18 cellular contexts compared by ENCODE assay signal in the genomic region with DNA sequence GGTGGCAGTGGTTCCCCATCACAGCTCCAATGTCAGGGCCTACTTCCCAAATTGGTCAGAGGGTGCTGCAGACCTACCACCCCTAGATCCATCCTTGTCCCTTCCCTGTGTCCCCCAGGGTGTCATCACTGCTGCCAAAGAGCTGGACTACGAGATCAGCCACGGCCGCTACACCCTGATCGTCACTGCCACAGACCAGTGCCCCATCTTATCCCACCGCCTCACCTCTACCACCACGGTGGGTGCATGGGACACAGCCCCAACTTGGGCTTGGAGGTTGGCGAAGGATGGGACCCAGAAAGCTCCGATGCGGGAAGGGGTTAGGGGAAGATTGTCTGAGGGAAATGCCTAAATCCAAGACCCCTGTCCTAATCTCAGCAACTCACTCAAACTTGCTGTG. TPM values are rescaled to one million over a fixed set of nuclear protein-coding genes. Genes with fewer than 3 reads are reported as not detected.
DNase-seq lines count a peak whose midpoint lies in the region; ATAC-seq, FAIRE-seq and TF ChIP-seq lines count a peak whose summit lies in the region.
"Had no signal": no experiment of that assay in that cellular context is flagged by ENCODE, and none has a peak within 500 bp of the region (broad histone marks: within the 10 kb centered on the region; RNA-seq: fewer than 3 reads in every experiment).

No MANE protein-coding gene starts in this region.

- no peak for DNase-seq in activated CD8-positive, alpha-beta T cell treated with anti-CD3 and anti-CD28 coated beads, Interleukin-2, amount 10 ng/mL, durations not matched to agents 7 days and 5 days
- no peak for DNase-seq in activated CD8-positive, alpha-beta T cell treated with anti-CD3 and anti-CD28 coated beads for 36 hours
- DNase-seq in kidney: peak; percentile 22
- peak; percentile 45 for DNase-seq in sciatic nerve (ENCODE audit: low spot score)
- DNase-seq in activated CD4-positive, alpha-beta T cell treated with anti-CD3 and anti-CD28 coated beads, Interleukin-2, amount 50 U/mL, for 4 hours: no peak
- DNase-seq: AML-193; Calu3; CD8-positive, alpha-beta T cell; DMS79 treated with DMSO at 0.1 percent for 48 hours; GF-D8; GM23248 had no signal

- no peak overlapping the region for H3K4me3 ChIP-seq in BLaER1 treated with 17β-estradiol and CSF1 and Interleukin-3, amounts not matched to agents 10 nM and 100 nM
- H3K4me3 ChIP-seq in kidney (ENCODE audit: low read length in 2 of 2): no peak overlapping the region
- H3K4me3 ChIP-seq: A549, GM23248, HAP-1 had no signal

- H3K9ac ChIP-seq in BLaER1 treated with 17β-estradiol and CSF1 and Interleukin-3, amounts not matched to agents 10 nM and 100 nM: no peak overlapping the region
- no peak overlapping the region for H3K9ac ChIP-seq in kidney (ENCODE audit: low read length in 2 of 2)
- H3K9ac ChIP-seq: GM23248 had no signal

- H3K4me3 Mint-ChIP-seq in activated CD8-positive, alpha-beta T cell treated with anti-CD3 and anti-CD28 coated beads, Interleukin-2, amount 10 ng/mL, durations not matched to agents 7 days and 5 days: no peak overlapping the region
- no peak overlapping the region for H3K4me3 Mint-ChIP-seq in activated CD8-positive, alpha-beta T cell treated with anti-CD3 and anti-CD28 coated beads for 36 hours
- H3K4me3 Mint-ChIP-seq: CD8-positive, alpha-beta T cell had no signal

- H3K27ac ChIP-seq in BLaER1 treated with 17β-estradiol and CSF1 and Interleukin-3, amounts not matched to agents 10 nM and 100 nM: peak overlapping the region in 7 of 11 experiments; percentile 92 to 98 (median 96); a peak in 11 of 22 replicates
- no peak overlapping the region for H3K27ac ChIP-seq in kidney (ENCODE audit: low read depth in 2 of 2, low read length in 2 of 2)
- H3K27ac ChIP-seq: 22Rv1, A549, GM23248 had no signal

- 0 out of 22 replicates have a peak, but pooled peaks cover 0 to 4% (median 0%) of the 10 kb centered on the region in 11 experiments for H3K36me3 ChIP-seq in BLaER1 treated with 17β-estradiol and CSF1 and Interleukin-3, amounts not matched to agents 10 nM and 100 nM
- H3K36me3 ChIP-seq in kidney (ENCODE audit: control insufficient read depth in 1 of 2, insufficient read depth in 2 of 2, low read length in 2 of 2): no peaks in the 10 kb centered on the region
- H3K36me3 ChIP-seq: HAP-1 had no signal

- H4K20me1 ChIP-seq in BLaER1 treated with 17β-estradiol and CSF1 and Interleukin-3, amounts not matched to agents 10 nM and 100 nM: 0 out of 22 replicates have a peak, but pooled peaks cover 0 to under 1% (median 0%) of the 10 kb centered on the region in 11 experiments

- CTCF ChIA-PET in activated CD8-positive, alpha-beta T cell treated with anti-CD3 and anti-CD28 coated beads, Interleukin-2, amount 10 ng/mL, durations not matched to agents 7 days and 5 days (lab: Charles Lee): interaction anchor here (1.1 to 14.5 kb wide), 6 partner anchors 22 to 80 kb away, joined by 3 to 186 read pairs (median 8); no protein-coding TSS in a partner anchor
- CTCF ChIA-PET in activated CD8-positive, alpha-beta T cell treated with anti-CD3 and anti-CD28 coated beads for 36 hours (lab: Charles Lee): interaction anchor here (1.2 to 3.1 kb wide), 3 partner anchors 52 to 81 kb away, joined by 3 to 12 read pairs (median 3); no protein-coding TSS in a partner anchor

- no peaks in the 10 kb centered on the region for H3K9me3 Mint-ChIP-seq in activated CD8-positive, alpha-beta T cell treated with anti-CD3 and anti-CD28 coated beads, Interleukin-2, amount 10 ng/mL, durations not matched to agents 7 days and 5 days (ENCODE audit: insufficient read depth)
- H3K9me3 Mint-ChIP-seq in activated CD8-positive, alpha-beta T cell treated with anti-CD3 and anti-CD28 coated beads for 36 hours: peaks cover 3% of the 10 kb centered on the region
- H3K9me3 Mint-ChIP-seq: CD8-positive, alpha-beta T cell had no signal

- no peak for TF ChIP-seq CTCF in activated CD8-positive, alpha-beta T cell treated with anti-CD3 and anti-CD28 coated beads for 36 hours (IDR thresholded peaks at IDR 0.05)
- no peak for TF ChIP-seq CTCF in kidney (IDR thresholded peaks at IDR 0.05; ENCODE audit: borderline replicate concordance, extremely low read depth, insufficient read depth)

- H3K27me3 Mint-ChIP-seq in activated CD8-positive, alpha-beta T cell treated with anti-CD3 and anti-CD28 coated beads, Interleukin-2, amount 10 ng/mL, durations not matched to agents 7 days and 5 days (ENCODE audit: low read depth): no peaks in the 10 kb centered on the region
- H3K27me3 Mint-ChIP-seq in activated CD8-positive, alpha-beta T cell treated with anti-CD3 and anti-CD28 coated beads for 36 hours: no peaks in the 10 kb centered on the region

- POLR2A ChIA-PET in activated CD8-positive, alpha-beta T cell treated with anti-CD3 and anti-CD28 coated beads, Interleukin-2, amount 10 ng/mL, durations not matched to agents 7 days and 5 days (lab: Charles Lee): interaction anchor here (1.5 kb wide), 1 partner anchor 34 kb away, joined by 3 read pairs; no protein-coding TSS in a partner anchor
- POLR2A ChIA-PET in activated CD8-positive, alpha-beta T cell treated with anti-CD3 and anti-CD28 coated beads for 36 hours (lab: Charles Lee): interaction anchor here (1.2 to 1.4 kb wide), 4 partner anchors 11 to 42 kb away, joined by 3 to 5 read pairs (median 4); no protein-coding TSS in a partner anchor

- intact Hi-C loops in activated CD8-positive, alpha-beta T cell treated with anti-CD3 and anti-CD28 coated beads for 36 hours (cut with micrococcal nuclease): no loop called here
- intact Hi-C loops in kidney (cut with DNase I): no loop called here
- intact Hi-C loops in sciatic nerve (cut with DNase I): no loop called here

- peaks cover 85% of the 10 kb centered on the region for H3K4me1 Mint-ChIP-seq in activated CD8-positive, alpha-beta T cell treated with anti-CD3 and anti-CD28 coated beads, Interleukin-2, amount 10 ng/mL, durations not matched to agents 7 days and 5 days (ENCODE audit: low read depth)
- peaks cover 44% of the 10 kb centered on the region for H3K4me1 Mint-ChIP-seq in activated CD8-positive, alpha-beta T cell treated with anti-CD3 and anti-CD28 coated beads for 36 hours (ENCODE audit: low read depth)

- peak overlapping the region; percentile 90 for H3K27ac Mint-ChIP-seq in activated CD8-positive, alpha-beta T cell treated with anti-CD3 and anti-CD28 coated beads, Interleukin-2, amount 10 ng/mL, durations not matched to agents 7 days and 5 days
- H3K27ac Mint-ChIP-seq in activated CD8-positive, alpha-beta T cell treated with anti-CD3 and anti-CD28 coated beads for 36 hours: no peak overlapping the region
- H3K27ac Mint-ChIP-seq: CD8-positive, alpha-beta T cell had no signal

- H3K4me2 ChIP-seq in BLaER1 treated with 17β-estradiol and CSF1 and Interleukin-3, amounts not matched to agents 10 nM and 100 nM: peak overlapping the region in 7 of 11 experiments; percentile 11 to 100 (median 99); a peak in 12 of 22 replicates
- H3K4me2 ChIP-seq: A549 had no signal

- ATAC-seq in activated CD8-positive, alpha-beta T cell treated with anti-CD3 and anti-CD28 coated beads, Interleukin-2, amount 10 ng/mL, durations not matched to agents 7 days and 5 days: no peak
- ATAC-seq in activated CD8-positive, alpha-beta T cell treated with anti-CD3 and anti-CD28 coated beads for 36 hours: no peak
- ATAC-seq in sciatic nerve (no peak), HG02884 (IDR thresholded peaks at IDR 0.05; ENCODE audit: unreplicated experiment) (no peak)
- ATAC-seq: A549; CD8-positive, alpha-beta T cell had no signal

- no peak for FAIRE-seq in kidney (lab: Jason Lieb, UNC)
- FAIRE-seq: A549, GM19239 had no signal

- peaks cover 0 to 12% (median 7%) of the 10 kb centered on the region in 11 experiments; a peak in 14 of 22 replicates for H3K9me3 ChIP-seq in BLaER1 treated with 17β-estradiol and CSF1 and Interleukin-3, amounts not matched to agents 10 nM and 100 nM (replicated peaks in 1 of 11)
- no peaks in the 10 kb centered on the region for H3K9me3 ChIP-seq in kidney (ENCODE audit: control insufficient read depth in 1 of 2, low read length in 2 of 2)
- H3K9me3 ChIP-seq: A549, HAP-1 had no signal

- H3K27me3 ChIP-seq in BLaER1 treated with 17β-estradiol and CSF1 and Interleukin-3, amounts not matched to agents 10 nM and 100 nM: peaks cover 0 to 11% (median 0%) of the 10 kb centered on the region in 11 experiments; a peak in 6 of 22 replicates

- H3K36me3 Mint-ChIP-seq in activated CD8-positive, alpha-beta T cell treated with anti-CD3 and anti-CD28 coated beads, Interleukin-2, amount 10 ng/mL, durations not matched to agents 7 days and 5 days (ENCODE audit: low read depth): peaks cover 7% of the 10 kb centered on the region
- peaks cover 2% of the 10 kb centered on the region for H3K36me3 Mint-ChIP-seq in activated CD8-positive, alpha-beta T cell treated with anti-CD3 and anti-CD28 coated beads for 36 hours (ENCODE audit: low read depth)

- peaks cover 48 to 92% (median 78%) of the 10 kb centered on the region in 10 experiments for H3K4me1 ChIP-seq in BLaER1 treated with 17β-estradiol and CSF1 and Interleukin-3, amounts not matched to agents 10 nM and 100 nM
- H3K4me1 ChIP-seq in kidney (ENCODE audit: control insufficient read depth in 1 of 2, insufficient read depth in 1 of 2, low read depth in 1 of 2, low read length in 2 of 2): peaks cover 0 to 18% of the 10 kb centered on the region in 2 donors

RNA-seq across cellular contexts. Expression of gene VSIR, which starts 4.8 kb away (rescaled TPM):
- 100 to 1,000 TPM; 127 to 133 TPM for total RNA-seq in activated CD8-positive, alpha-beta T cell treated with anti-CD3 and anti-CD28 coated beads, Interleukin-2, amount 10 ng/mL, durations not matched to agents 7 days and 5 days
- 10 to 100 TPM; 59.6 to 61.0 TPM for total RNA-seq in activated CD8-positive, alpha-beta T cell treated with anti-CD3 and anti-CD28 coated beads for 36 hours
- total RNA-seq in kidney (66.6 TPM), sciatic nerve (171 TPM)
- 32.1 TPM for polyA plus RNA-seq in kidney (ENCODE audit: insufficient read depth, low read depth, low replicate concordance)

RNA-seq across cellular contexts. Expression of gene C10orf105, which starts 58.5 kb away (rescaled TPM):
- 1 to 10 TPM in 1 of 2 experiments, under 1 TPM in 1; 0.73 to 1.1 TPM for total RNA-seq in activated CD8-positive, alpha-beta T cell treated with anti-CD3 and anti-CD28 coated beads, Interleukin-2, amount 10 ng/mL, durations not matched to agents 7 days and 5 days
- under 1 TPM; 0.16 to 0.27 TPM for total RNA-seq in activated CD8-positive, alpha-beta T cell treated with anti-CD3 and anti-CD28 coated beads for 36 hours
- total RNA-seq in kidney: 0.35 TPM
- polyA plus RNA-seq in kidney (ENCODE audit: insufficient read depth, low read depth, low replicate concordance): not detected
- total RNA-seq in sciatic nerve: 0.53 TPM
- total RNA-seq: Calu3, GM23248, H4 had no signal
- polyA plus RNA-seq: A549, GM23248 had no signal

Comparison
In these comparisons a context has a peak if more than half of its experiments do, and no peak if none do; other contexts are left out.
1. DNase-seq: peak in kidney (single experiment) and sciatic nerve (single experiment); none in activated CD8-positive, alpha-beta T cell treated with anti-CD3 and anti-CD28 coated beads, Interleukin-2, amount 10 ng/mL, durations not matched to agents 7 days and 5 days (single experiment), activated CD8-positive, alpha-beta T cell treated with anti-CD3 and anti-CD28 coated beads for 36 hours (single experiment) and activated CD4-positive, alpha-beta T cell treated with anti-CD3 and anti-CD28 coated beads, Interleukin-2, amount 50 U/mL, for 4 hours (0 of 2).
2. H3K27ac ChIP-seq: peak in BLaER1 treated with 17β-estradiol and CSF1 and Interleukin-3, amounts not matched to agents 10 nM and 100 nM (7 of 11); none in kidney (0 of 2).